Comparison of ENCODE assay signal across 9 cellular contexts in the genomic region with DNA sequence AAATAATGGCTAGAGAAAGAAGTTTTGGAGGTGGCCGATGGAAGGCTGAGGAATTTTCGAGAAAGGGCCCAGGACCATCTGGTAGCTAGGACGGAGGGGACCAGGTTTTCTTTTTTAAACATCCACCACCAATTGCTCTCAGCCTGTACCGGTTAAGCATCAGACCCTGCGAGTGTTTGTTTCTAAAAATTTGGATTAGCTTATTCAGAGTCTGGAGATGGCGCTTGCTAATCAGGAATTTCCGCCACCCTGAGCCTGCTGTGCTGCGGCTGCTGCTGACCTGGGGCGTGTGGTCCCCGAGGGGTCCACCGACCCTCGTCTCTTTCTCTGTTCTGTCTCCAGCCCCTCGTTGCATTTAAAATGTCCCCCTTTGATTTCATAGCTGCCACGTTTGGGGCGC. TPM values are rescaled to one million over a fixed set of nuclear protein-coding genes. Genes with fewer than 3 reads are reported as not detected.
DNase-seq lines count a peak whose midpoint lies in the region; ATAC-seq, FAIRE-seq and TF ChIP-seq lines count a peak whose summit lies in the region.
"Had no signal": no experiment of that assay in that cellular context is flagged by ENCODE, and none has a peak within 500 bp of the region (broad histone marks: within the 10 kb centered on the region; RNA-seq: fewer than 3 reads in every experiment).

No MANE protein-coding gene starts in this region.

- H3K4me1 ChIP-seq in heart left ventricle (peaks cover 4 to 62% (median 20%) of the 10 kb centered on the region in 12 donors), keratinocyte (ENCODE audit: control insufficient read depth, extremely low read depth, insufficient read depth, low read length) (peaks cover 41% of the 10 kb centered on the region)

- H3K9me3 ChIP-seq in heart left ventricle (no peaks in the 10 kb centered on the region), keratinocyte (ENCODE audit: control insufficient read depth, low read depth, low read length) (no peaks in the 10 kb centered on the region)

- peak overlapping the region in 10 of 12 donors; percentile 10 to 93 (median 68) for H3K4me3 ChIP-seq in heart left ventricle
- peak overlapping the region in 2 of 3 experiments; percentile 59 to 67 for H3K4me3 ChIP-seq in keratinocyte (ENCODE audit: control insufficient read depth in 2 of 3, extremely low read depth in 1 of 3, insufficient read depth in 2 of 3, low read depth in 1 of 3, low read length in 3 of 3)

- TF ChIP-seq POLR2A in heart left ventricle (IDR thresholded peaks at IDR 0.05): no peak

- H3K9ac ChIP-seq in keratinocyte (ENCODE audit: control insufficient read depth, extremely low read depth, insufficient read depth, low read length): peak overlapping the region; percentile 60
- H3K9ac ChIP-seq: KMS-11 had no signal

- no peak for TF ChIP-seq CTCF in heart left ventricle (IDR thresholded peaks at IDR 0.05)
- no peak for TF ChIP-seq CTCF in keratinocyte (optimal IDR thresholded peaks at IDR 0.05 in 1 of 3, IDR thresholded peaks at IDR 0.05 in 1 of 3, conservative IDR thresholded peaks at IDR 0.05 in 1 of 3; ENCODE audit: extremely low read depth in 1 of 3, insufficient read depth in 2 of 3, low read length in 3 of 3)
- TF ChIP-seq CTCF in type B pancreatic cell (conservative IDR thresholded peaks at IDR 0.05): no peak
- no peak for TF ChIP-seq CTCF in GM20000 (IDR thresholded peaks at IDR 0.05; ENCODE audit: extremely low read depth, missing control alignments)

- no peak for FAIRE-seq in keratinocyte (lab: Jason Lieb, UNC)

- H3K4me1 Mint-ChIP-seq in activated T-helper 1 cell treated with anti-CD3 and anti-CD28 coated beads, Interleukin-12 subunit alpha, Interleukin-12 subunit beta, Interleukin-2, Interleukin-4 antibody, amounts not matched to agents 30 ng/mL and 10 ng/mL and 1 ng/mL, durations not matched to agents 14 hours and 24 hours and 36 hours (ENCODE audit: low read depth): peaks cover 49% of the 10 kb centered on the region
- H3K4me1 Mint-ChIP-seq in type B pancreatic cell (ENCODE audit: unreplicated experiment): peaks cover 23% of the 10 kb centered on the region

- ATAC-seq in heart left ventricle (no peak), Right ventricle myocardium inferior (no peak), GM18498 (IDR thresholded peaks at IDR 0.05; ENCODE audit: unreplicated experiment) (no peak), GM19452 (IDR thresholded peaks at IDR 0.05; ENCODE audit: unreplicated experiment) (no peak)

- no peaks in the 10 kb centered on the region for H4K20me1 ChIP-seq in keratinocyte (ENCODE audit: control insufficient read depth, extremely low read depth, insufficient read depth, low read length)

- intact Hi-C loops in heart left ventricle (cut with DNase I) (loop anchor here (1.0 to 5.0 kb wide), 10 partner anchors 39 to 104 kb away; no protein-coding TSS in a partner anchor), Right ventricle myocardium inferior (cut with DNase I) (loop anchor here (1.0 kb wide), 2 partner anchors 39 to 102 kb away; no protein-coding TSS in a partner anchor)
- intact Hi-C loops in activated T-helper 1 cell treated with anti-CD3 and anti-CD28 coated beads, Interleukin-12 subunit alpha, Interleukin-12 subunit beta, Interleukin-2, Interleukin-4 antibody, amounts not matched to agents 30 ng/mL and 10 ng/mL and 1 ng/mL, durations not matched to agents 14 hours and 24 hours and 36 hours (cut with micrococcal nuclease): loop anchor here (1.0 to 5.0 kb wide), 3 partner anchors 39 to 189 kb away; a partner anchor contains a TSS

- H3K27ac ChIP-seq in heart left ventricle (peak overlapping the region in 1 of 12 donors; percentile 80), keratinocyte (ENCODE audit: control insufficient read depth, insufficient read depth, low read length) (peak overlapping the region; percentile 61)
- H3K27ac ChIP-seq: KMS-11 had no signal

- peaks cover 0 to 10% (median 0%) of the 10 kb centered on the region in 9 donors for H3K27me3 ChIP-seq in heart left ventricle
- H3K27me3 ChIP-seq in keratinocyte (ENCODE audit: control insufficient read depth, extremely low read depth, insufficient read depth, low read length): no peaks in the 10 kb centered on the region

- peaks cover 2% of the 10 kb centered on the region for H3K9me1 ChIP-seq in keratinocyte (ENCODE audit: control insufficient read depth, extremely low read depth, insufficient read depth, low read length)

- peaks cover 27% of the 10 kb centered on the region for H3K79me2 ChIP-seq in keratinocyte (ENCODE audit: control insufficient read depth, insufficient read depth, low read length)

- H3K4me3 Mint-ChIP-seq in activated T-helper 1 cell treated with anti-CD3 and anti-CD28 coated beads, Interleukin-12 subunit alpha, Interleukin-12 subunit beta, Interleukin-2, Interleukin-4 antibody, amounts not matched to agents 30 ng/mL and 10 ng/mL and 1 ng/mL, durations not matched to agents 14 hours and 24 hours and 36 hours: peak overlapping the region; percentile 89
- H3K4me3 Mint-ChIP-seq in type B pancreatic cell: peak overlapping the region; percentile 91

- 46 to 53% (median 48%) methylated on average over 15 of the region's 15 CpGs for WGBS in heart left ventricle, 4 donors

- H3K27ac Mint-ChIP-seq in activated T-helper 1 cell treated with anti-CD3 and anti-CD28 coated beads, Interleukin-12 subunit alpha, Interleukin-12 subunit beta, Interleukin-2, Interleukin-4 antibody, amounts not matched to agents 30 ng/mL and 10 ng/mL and 1 ng/mL, durations not matched to agents 14 hours and 24 hours and 36 hours: peak overlapping the region; percentile 79
- H3K27ac Mint-ChIP-seq in type B pancreatic cell: peak overlapping the region; percentile 57

- no peaks in the 10 kb centered on the region for H3K9me3 Mint-ChIP-seq in activated T-helper 1 cell treated with anti-CD3 and anti-CD28 coated beads, Interleukin-12 subunit alpha, Interleukin-12 subunit beta, Interleukin-2, Interleukin-4 antibody, amounts not matched to agents 30 ng/mL and 10 ng/mL and 1 ng/mL, durations not matched to agents 14 hours and 24 hours and 36 hours
- H3K9me3 Mint-ChIP-seq in type B pancreatic cell: no peaks in the 10 kb centered on the region

- H2AFZ ChIP-seq in keratinocyte (ENCODE audit: control insufficient read depth, low read length): peak overlapping the region; percentile 73

- peak overlapping the region; percentile 76 for H3K4me2 ChIP-seq in keratinocyte (ENCODE audit: control insufficient read depth, extremely low read depth, insufficient read depth, low read depth, low read length)

- no peak for DNase-seq in heart left ventricle
- no peak for DNase-seq in Right ventricle myocardium inferior (ENCODE audit: missing footprints)
- DNase-seq in activated T-helper 1 cell treated with anti-CD3 and anti-CD28 coated beads, Interleukin-12 subunit alpha, Interleukin-12 subunit beta, Interleukin-2, Interleukin-4 antibody, amounts not matched to agents 30 ng/mL and 10 ng/mL and 1 ng/mL, durations not matched to agents 14 hours and 24 hours and 36 hours (ENCODE audit: low spot score): no peak
- DNase-seq in keratinocyte (ENCODE audit: low read depth, low spot score): no peak
- no peak for DNase-seq in type B pancreatic cell (ENCODE audit: extremely low spot score, unreplicated experiment)
- DNase-seq in GM20000 (ENCODE audit: low spot score): no peak

- H3K36me3 ChIP-seq in heart left ventricle: no peaks in the 10 kb centered on the region
- peaks cover 0 to 7% of the 10 kb centered on the region in 2 experiments for H3K36me3 ChIP-seq in keratinocyte (ENCODE audit: control insufficient read depth in 2 of 2, extremely low read depth in 1 of 2, insufficient read depth in 2 of 2, low read length in 2 of 2)

- H3K27me3 Mint-ChIP-seq in activated T-helper 1 cell treated with anti-CD3 and anti-CD28 coated beads, Interleukin-12 subunit alpha, Interleukin-12 subunit beta, Interleukin-2, Interleukin-4 antibody, amounts not matched to agents 30 ng/mL and 10 ng/mL and 1 ng/mL, durations not matched to agents 14 hours and 24 hours and 36 hours (ENCODE audit: insufficient read depth): no peaks in the 10 kb centered on the region
- no peaks in the 10 kb centered on the region for H3K27me3 Mint-ChIP-seq in type B pancreatic cell

- H3K36me3 Mint-ChIP-seq in activated T-helper 1 cell treated with anti-CD3 and anti-CD28 coated beads, Interleukin-12 subunit alpha, Interleukin-12 subunit beta, Interleukin-2, Interleukin-4 antibody, amounts not matched to agents 30 ng/mL and 10 ng/mL and 1 ng/mL, durations not matched to agents 14 hours and 24 hours and 36 hours (ENCODE audit: low read depth): peaks cover 35% of the 10 kb centered on the region
- peaks cover 7% of the 10 kb centered on the region for H3K36me3 Mint-ChIP-seq in type B pancreatic cell

- dilution Hi-C loops in keratinocyte (cut with MboI; ENCODE audit: extremely low pct_ligation_motif_present, low sequenced_read_pairs): no loop called here

RNA-seq across cellular contexts. Expression of a gene that starts 2.0 kb away (rescaled TPM):
- total RNA-seq in heart left ventricle (1 to 10 TPM in 2 of 9 donors, under 1 TPM in 7; 0.25 to 8.9 (median 0.89) TPM), Right ventricle myocardium inferior (2.3 TPM), type B pancreatic cell (ENCODE audit: low replicate concordance) (29.2 and 79.1 TPM in 2 replicates)
- polyA plus RNA-seq in heart left ventricle (under 1 TPM; 0.34 to 0.69 TPM), keratinocyte (3.2 to 16.3 TPM (median 9.7 TPM) in 3 replicates)
- total RNA-seq in activated T-helper 1 cell treated with anti-CD3 and anti-CD28 coated beads, Interleukin-12 subunit alpha, Interleukin-12 subunit beta, Interleukin-2, Interleukin-4 antibody, amounts not matched to agents 30 ng/mL and 10 ng/mL and 1 ng/mL, durations not matched to agents 14 hours and 24 hours and 36 hours: 142 and 143 TPM in 2 replicates
- polyA plus RNA-seq in keratinocyte (2011; ENCODE audit: low read depth): 0.55 TPM
- 2.9 and 4.4 TPM in 2 replicates for polyA plus RNA-seq in keratinocyte (2011; cell fraction: cytosol; rRNA removed)
- polyA plus RNA-seq in keratinocyte (2011; cell fraction: nucleus; rRNA removed): 10.1 and 10.7 TPM in 2 replicates
- 0.78 and 20.4 TPM in 2 replicates for polyA plus RNA-seq in keratinocyte (2012; ENCODE audit: low replicate concordance)
- polyA minus RNA-seq in keratinocyte: 1.6 to 22.7 TPM (median 8.4 TPM) in 3 replicates
- 10.0 TPM for polyA minus RNA-seq in keratinocyte (2011; cell fraction: cytosol; rRNA and poly(A)+ RNA removed)
- 5.3 and 5.5 TPM in 2 replicates for polyA minus RNA-seq in keratinocyte (2011; cell fraction: nucleus; rRNA and poly(A)+ RNA removed)

RNA-seq across cellular contexts. Expression of a gene that starts 8.6 kb away (rescaled TPM):
- total RNA-seq in heart left ventricle (under 1 TPM in 2 of 9 donors, not detected in 7; 0.43 to 0.70 TPM), Right ventricle myocardium inferior (not detected), type B pancreatic cell (ENCODE audit: low replicate concordance) (not detected in 2 replicates)
- polyA plus RNA-seq in heart left ventricle (under 1 TPM in 1 of 2 donors, not detected in 1; 0.04 TPM), keratinocyte (not detected in 3 replicates)
- total RNA-seq in activated T-helper 1 cell treated with anti-CD3 and anti-CD28 coated beads, Interleukin-12 subunit alpha, Interleukin-12 subunit beta, Interleukin-2, Interleukin-4 antibody, amounts not matched to agents 30 ng/mL and 10 ng/mL and 1 ng/mL, durations not matched to agents 14 hours and 24 hours and 36 hours: 0.29 and 0.57 TPM in 2 replicates
- polyA plus RNA-seq in keratinocyte (2011; ENCODE audit: low read depth): not detected
- not detected in 2 replicates for polyA plus RNA-seq in keratinocyte (2011; cell fraction: cytosol; rRNA removed)
- polyA plus RNA-seq in keratinocyte (2011; cell fraction: nucleus; rRNA removed): not detected in 2 replicates
- polyA plus RNA-seq in keratinocyte (2012; ENCODE audit: low replicate concordance): not detected in 2 replicates
- not detected in 3 replicates for polyA minus RNA-seq in keratinocyte
- not detected for polyA minus RNA-seq in keratinocyte (2011; cell fraction: cytosol; rRNA and poly(A)+ RNA removed)
- polyA minus RNA-seq in keratinocyte (2011; cell fraction: nucleus; rRNA and poly(A)+ RNA removed): not detected in 2 replicates

RNA-seq across cellular contexts. Expression of a gene that starts 43.8 kb away (rescaled TPM):
- 10 to 100 TPM; 17.4 to 70.9 (median 22.9) TPM for total RNA-seq in heart left ventricle
- polyA plus RNA-seq in heart left ventricle: 100 to 1,000 TPM in 1 of 2 donors, 1 to 10 TPM in 1; 10.0 to 102 TPM
- total RNA-seq in Right ventricle myocardium inferior: 34.0 TPM
- 33.1 and 33.2 TPM in 2 replicates for total RNA-seq in activated T-helper 1 cell treated with anti-CD3 and anti-CD28 coated beads, Interleukin-12 subunit alpha, Interleukin-12 subunit beta, Interleukin-2, Interleukin-4 antibody, amounts not matched to agents 30 ng/mL and 10 ng/mL and 1 ng/mL, durations not matched to agents 14 hours and 24 hours and 36 hours
- polyA plus RNA-seq in keratinocyte: 70.7 to 107 TPM (median 87.3 TPM) in 3 replicates
- 61.7 TPM for polyA plus RNA-seq in keratinocyte (2011; ENCODE audit: low read depth)
- 46.6 and 82.3 TPM in 2 replicates for polyA plus RNA-seq in keratinocyte (2011; cell fraction: cytosol; rRNA removed)
- polyA plus RNA-seq in keratinocyte (2011; cell fraction: nucleus; rRNA removed): 46.0 and 54.5 TPM in 2 replicates
- polyA plus RNA-seq in keratinocyte (2012; ENCODE audit: low replicate concordance): 47.4 and 123 TPM in 2 replicates
- 49.4 to 84.6 TPM (median 69.5 TPM) in 3 replicates for polyA minus RNA-seq in keratinocyte
- 278 TPM for polyA minus RNA-seq in keratinocyte (2011; cell fraction: cytosol; rRNA and poly(A)+ RNA removed)
- 94.2 and 112 TPM in 2 replicates for polyA minus RNA-seq in keratinocyte (2011; cell fraction: nucleus; rRNA and poly(A)+ RNA removed)
- 53.9 and 77.4 TPM in 2 replicates for total RNA-seq in type B pancreatic cell (ENCODE audit: low replicate concordance)

RNA-seq across cellular contexts. Expression of a gene that starts 57.6 kb away (rescaled TPM):
- total RNA-seq in heart left ventricle (10 to 100 TPM; 21.5 to 36.5 (median 28.1) TPM), Right ventricle myocardium inferior (38.6 TPM), type B pancreatic cell (ENCODE audit: low replicate concordance) (34.3 and 48.8 TPM in 2 replicates)
- polyA plus RNA-seq in heart left ventricle (10 to 100 TPM; 22.6 to 24.3 TPM), keratinocyte (6.0 to 8.9 TPM (median 6.2 TPM) in 3 replicates)
- 38.9 and 45.0 TPM in 2 replicates for total RNA-seq in activated T-helper 1 cell treated with anti-CD3 and anti-CD28 coated beads, Interleukin-12 subunit alpha, Interleukin-12 subunit beta, Interleukin-2, Interleukin-4 antibody, amounts not matched to agents 30 ng/mL and 10 ng/mL and 1 ng/mL, durations not matched to agents 14 hours and 24 hours and 36 hours
- polyA plus RNA-seq in keratinocyte (2011; ENCODE audit: low read depth): 4.4 TPM
- 3.6 and 6.2 TPM in 2 replicates for polyA plus RNA-seq in keratinocyte (2011; cell fraction: cytosol; rRNA removed)
- 15.4 and 21.1 TPM in 2 replicates for polyA plus RNA-seq in keratinocyte (2011; cell fraction: nucleus; rRNA removed)
- 11.5 and 11.8 TPM in 2 replicates for polyA plus RNA-seq in keratinocyte (2012; ENCODE audit: low replicate concordance)
- 17.1 to 21.4 TPM (median 19.6 TPM) in 3 replicates for polyA minus RNA-seq in keratinocyte
- 27.8 TPM for polyA minus RNA-seq in keratinocyte (2011; cell fraction: cytosol; rRNA and poly(A)+ RNA removed)
- 33.1 and 43.6 TPM in 2 replicates for polyA minus RNA-seq in keratinocyte (2011; cell fraction: nucleus; rRNA and poly(A)+ RNA removed)
